ENCODE assay signal across 9 cellular contexts in genomic region chr13:62512194-62513141, GRCh38.
DNase-seq lines count a peak whose midpoint lies in the region; ATAC-seq, FAIRE-seq and TF ChIP-seq lines count a peak whose summit lies in the region.
"Had no signal": no experiment of that assay in that cellular context is flagged by ENCODE, and none has a peak within 500 bp of the region (broad histone marks: within the 10 kb centered on the region; RNA-seq: fewer than 3 reads in every experiment).

No MANE protein-coding gene starts in this region.

- H3K27me3 Mint-ChIP-seq in activated naive CD8-positive, alpha-beta T cell treated with anti-CD3 and anti-CD28 coated beads for 36 hours, result peaks cover 9% of the 10 kb centered on the region

- H3K4me1 Mint-ChIP-seq in activated naive CD8-positive, alpha-beta T cell treated with anti-CD3 and anti-CD28 coated beads for 36 hours, result no peaks in the 10 kb centered on the region

- no peaks in the 10 kb centered on the region for H3K79me2 ChIP-seq in keratinocyte (ENCODE audit: control insufficient read depth, insufficient read depth, low read length)

- DNase-seq in COLO829 (ENCODE audit: low spot score), result peak; percentile 24
- peak; percentile 47 for DNase-seq in NCI-H1092 (lab: John Stamatoyannopoulos, UW)
- DNase-seq in activated naive CD8-positive, alpha-beta T cell treated with anti-CD3 and anti-CD28 coated beads for 36 hours, result peak; percentile 6
- no peak for DNase-seq in keratinocyte (ENCODE audit: low read depth, low spot score)
- DNase-seq in HCEC 1CT, result no peak
- no peak for DNase-seq in activated gamma-delta T cell treated with Interleukin-2 at 50 U/mL for 16 hours

- no peaks in the 10 kb centered on the region for H3K9me1 ChIP-seq in keratinocyte (ENCODE audit: control insufficient read depth, extremely low read depth, insufficient read depth, low read length)

- no peak overlapping the region for H3K9ac ChIP-seq in keratinocyte (ENCODE audit: control insufficient read depth, extremely low read depth, insufficient read depth, low read length)

- no peaks in the 10 kb centered on the region for H3K36me3 ChIP-seq in keratinocyte (ENCODE audit: control insufficient read depth in 2 of 2, extremely low read depth in 1 of 2, insufficient read depth in 2 of 2, low read length in 2 of 2)

- peak in 2 of 3 experiments; percentile 43 to 48 for TF ChIP-seq CTCF in keratinocyte (optimal IDR thresholded peaks at IDR 0.05 in 1 of 3, IDR thresholded peaks at IDR 0.05 in 1 of 3, conservative IDR thresholded peaks at IDR 0.05 in 1 of 3; ENCODE audit: extremely low read depth in 1 of 3, insufficient read depth in 2 of 3, low read length in 3 of 3)

- no peak overlapping the region for H3K27ac ChIP-seq in keratinocyte (ENCODE audit: control insufficient read depth, insufficient read depth, low read length)

- H3K4me2 ChIP-seq in keratinocyte (ENCODE audit: control insufficient read depth, extremely low read depth, insufficient read depth, low read depth, low read length), result no peak overlapping the region

- H2AFZ ChIP-seq in keratinocyte (ENCODE audit: control insufficient read depth, low read length), result no peak overlapping the region

- H3K27ac Mint-ChIP-seq in activated naive CD8-positive, alpha-beta T cell treated with anti-CD3 and anti-CD28 coated beads for 36 hours, result no peak overlapping the region

- no peak overlapping the region for H3K4me3 ChIP-seq in keratinocyte (ENCODE audit: control insufficient read depth in 2 of 3, extremely low read depth in 1 of 3, insufficient read depth in 2 of 3, low read depth in 1 of 3, low read length in 3 of 3)

- H3K36me3 Mint-ChIP-seq in activated naive CD8-positive, alpha-beta T cell treated with anti-CD3 and anti-CD28 coated beads for 36 hours, result no peaks in the 10 kb centered on the region

- peaks cover 3% of the 10 kb centered on the region for H3K9me3 ChIP-seq in keratinocyte (ENCODE audit: control insufficient read depth, low read depth, low read length)

- ATAC-seq in GM18519 (IDR thresholded peaks at IDR 0.05; ENCODE audit: low FRiP score, unreplicated experiment) (peak; percentile 93), HG02852 (IDR thresholded peaks at IDR 0.05; ENCODE audit: unreplicated experiment) (peak; percentile 92)

- H3K4me1 ChIP-seq in keratinocyte (ENCODE audit: control insufficient read depth, extremely low read depth, insufficient read depth, low read length), result no peaks in the 10 kb centered on the region

- H3K9me3 Mint-ChIP-seq in activated naive CD8-positive, alpha-beta T cell treated with anti-CD3 and anti-CD28 coated beads for 36 hours, result no peaks in the 10 kb centered on the region

- H3K4me3 Mint-ChIP-seq in activated naive CD8-positive, alpha-beta T cell treated with anti-CD3 and anti-CD28 coated beads for 36 hours, result no peak overlapping the region

- no peaks in the 10 kb centered on the region for H4K20me1 ChIP-seq in keratinocyte (ENCODE audit: control insufficient read depth, extremely low read depth, insufficient read depth, low read length)

- dilution Hi-C loops in keratinocyte (cut with MboI; ENCODE audit: extremely low pct_ligation_motif_present, low sequenced_read_pairs), result no loop called here

- no peaks in the 10 kb centered on the region for H3K27me3 ChIP-seq in keratinocyte (ENCODE audit: control insufficient read depth, extremely low read depth, insufficient read depth, low read length)

- no peak for FAIRE-seq in keratinocyte (lab: Jason Lieb, UNC)
- FAIRE-seq: TTC549 had no signal

Comparison
In these comparisons a context has a peak if more than half of its experiments do, and no peak if none do; other contexts are left out.
1. DNase-seq: peak in COLO829 (single experiment), NCI-H1092 (single experiment) and activated naive CD8-positive, alpha-beta T cell treated with anti-CD3 and anti-CD28 coated beads for 36 hours (single experiment); none in keratinocyte (single experiment), HCEC 1CT (single experiment) and activated gamma-delta T cell treated with Interleukin-2 at 50 U/mL for 16 hours (single experiment).